ENCODE assay signal across 16 cellular contexts in the genomic region with DNA sequence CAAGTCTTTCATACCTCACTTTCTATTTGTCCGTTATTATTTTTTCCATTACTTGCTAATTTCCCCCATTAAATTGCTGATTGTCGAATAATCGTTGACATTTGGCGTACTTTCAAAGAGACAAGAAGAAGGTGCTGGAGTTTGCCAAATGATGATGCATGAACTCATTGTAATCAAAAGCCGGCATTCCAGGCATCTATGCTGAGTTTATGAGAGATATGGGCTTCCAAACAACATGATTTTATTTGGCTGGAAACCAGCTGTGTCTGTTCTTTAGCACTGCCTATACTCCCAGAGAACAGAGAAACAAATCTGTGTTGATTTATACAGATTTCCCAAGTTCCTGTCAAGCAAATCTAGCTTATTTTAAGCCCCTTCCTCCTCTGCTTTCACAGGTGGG.
"Had no signal": no experiment of that assay in that cellular context is flagged by ENCODE, and none has a peak within 500 bp of the region (broad histone marks: within the 10 kb centered on the region; RNA-seq: fewer than 3 reads in every experiment).

No MANE protein-coding gene starts in this region.

- H3K27ac ChIP-seq: colonic mucosa, left ventricle myocardium inferior, neutrophil, right atrium auricular region, suprapubic skin had no signal

- DNase-seq: activated CD4-positive, CD25-positive, alpha-beta regulatory T cell treated with anti-CD3 and anti-CD28 coated beads, Interleukin-2, amount 50 U/mL, for 72 hours; activated naive CD4-positive, alpha-beta T cell treated with anti-CD3 and anti-CD28 coated beads, Interleukin-2, amount 10 ng/mL, durations not matched to agents 7 days and 5 days; activated T-cell treated with anti-CD3 and anti-CD28 coated beads for 4 hours; caudate nucleus; colonic mucosa; hippocampal formation; left ventricle myocardium inferior; mucosa of descending colon; naive thymus-derived CD8-positive, alpha-beta T cell; T-helper 1 cell; T1000; trophoblast cell had no signal

- H3K4me3 ChIP-seq: colonic mucosa, left ventricle myocardium inferior, mucosa of descending colon, right atrium auricular region, suprapubic skin had no signal

- H3K4me1 ChIP-seq: colonic mucosa, right atrium auricular region, suprapubic skin had no signal

- H3K36me3 ChIP-seq: colonic mucosa, left ventricle myocardium inferior, neutrophil, right atrium auricular region, suprapubic skin had no signal

- H3K9me3 ChIP-seq: colonic mucosa, left ventricle myocardium inferior, mucosa of descending colon, neutrophil, right atrium auricular region, suprapubic skin had no signal

- ATAC-seq: esophagus mucosa; mucosa of descending colon; naive thymus-derived CD8-positive, alpha-beta T cell had no signal

- H3K27me3 ChIP-seq: colonic mucosa, neutrophil, right atrium auricular region, suprapubic skin had no signal
